In genomic region chrX:139784788-139785187, GRCh38 we compare ENCODE assay signal across 12 cellular contexts.
DNase-seq lines count a peak whose midpoint lies in the region; ATAC-seq and TF ChIP-seq lines count a peak whose summit lies in the region.
"Had no signal": no experiment of that assay in that cellular context is flagged by ENCODE, and none has a peak within 500 bp of the region (broad histone marks: within the 10 kb centered on the region; RNA-seq: fewer than 3 reads in every experiment).

No MANE protein-coding gene starts in this region.

- H3K4me1 Mint-ChIP-seq in stimulated activated naive B cell treated with anti-CD40 and anti-IgM and Interleukin-4, amounts not matched to agents 10 μg/mL and 1 μg/mL and 100 μg/mL, for 72 hours, result peaks cover 3 to 11% of the 10 kb centered on the region in 2 donors
- no peaks in the 10 kb centered on the region for H3K4me1 Mint-ChIP-seq in glutamatergic neuron (ENCODE audit: low read depth, unreplicated experiment)

- H3K9me3 ChIP-seq in tibial artery, result no peaks in the 10 kb centered on the region

- H3K4me3 ChIP-seq in tibial artery, result no peak overlapping the region

- no peaks in the 10 kb centered on the region for H3K4me1 ChIP-seq in tibial artery

- DNase-seq in stimulated activated naive B cell treated with anti-CD40 and anti-IgM and Interleukin-4, amounts not matched to agents 10 μg/mL and 1 μg/mL and 100 μg/mL, for 72 hours, result no peak
- no peak for DNase-seq in glutamatergic neuron
- no peak for DNase-seq in activated naive CD4-positive, alpha-beta T cell treated with Interleukin-2 at 50 U/mL for 16 hours
- DNase-seq in tibial artery, result no peak
- DNase-seq: activated naive CD4-positive, alpha-beta T cell treated with anti-CD3 and anti-CD28 coated beads, Interleukin-2, amount 50 U/mL, for 16 hours; kidney; naive thymus-derived CD4-positive, alpha-beta T cell; NCI-H1092 treated with DMSO at 0.1 percent for 48 hours; NCI-H82 had no signal

- no peaks in the 10 kb centered on the region for H3K9me3 Mint-ChIP-seq in stimulated activated naive B cell treated with anti-CD40 and anti-IgM and Interleukin-4, amounts not matched to agents 10 μg/mL and 1 μg/mL and 100 μg/mL, for 72 hours
- no peaks in the 10 kb centered on the region for H3K9me3 Mint-ChIP-seq in glutamatergic neuron (ENCODE audit: unreplicated experiment)

- H3K27me3 ChIP-seq in tibial artery, result no peaks in the 10 kb centered on the region

- ATAC-seq in GM19035 (IDR thresholded peaks at IDR 0.05; ENCODE audit: unreplicated experiment) (peak; percentile 99), GM21825 (IDR thresholded peaks at IDR 0.05; ENCODE audit: unreplicated experiment) (peak; percentile 85), HG03139 (IDR thresholded peaks at IDR 0.05; ENCODE audit: unreplicated experiment) (peak; percentile 79)
- peak; percentile 67 to 85 for ATAC-seq in stimulated activated naive B cell treated with anti-CD40 and anti-IgM and Interleukin-4, amounts not matched to agents 10 μg/mL and 1 μg/mL and 100 μg/mL, for 72 hours (replicated peaks)
- ATAC-seq: naive thymus-derived CD4-positive, alpha-beta T cell had no signal

- intact Hi-C loops in tibial artery (cut with DNase I; ENCODE audit: low total_unique reads), result no loop called here

- H3K27me3 Mint-ChIP-seq in stimulated activated naive B cell treated with anti-CD40 and anti-IgM and Interleukin-4, amounts not matched to agents 10 μg/mL and 1 μg/mL and 100 μg/mL, for 72 hours, result no peaks in the 10 kb centered on the region
- no peaks in the 10 kb centered on the region for H3K27me3 Mint-ChIP-seq in glutamatergic neuron (ENCODE audit: unreplicated experiment)
- H3K27me3 Mint-ChIP-seq: naive thymus-derived CD4-positive, alpha-beta T cell had no signal

- no peak overlapping the region for H3K27ac ChIP-seq in tibial artery

- peaks cover 0 to 25% (median 21%) of the 10 kb centered on the region in 3 donors for H3K36me3 ChIP-seq in tibial artery

- H3K27ac Mint-ChIP-seq in stimulated activated naive B cell treated with anti-CD40 and anti-IgM and Interleukin-4, amounts not matched to agents 10 μg/mL and 1 μg/mL and 100 μg/mL, for 72 hours, result no peak overlapping the region
- no peak overlapping the region for H3K27ac Mint-ChIP-seq in glutamatergic neuron (ENCODE audit: unreplicated experiment)

- peaks cover 13 to 20% of the 10 kb centered on the region in 2 donors for H3K36me3 Mint-ChIP-seq in stimulated activated naive B cell treated with anti-CD40 and anti-IgM and Interleukin-4, amounts not matched to agents 10 μg/mL and 1 μg/mL and 100 μg/mL, for 72 hours
- no peaks in the 10 kb centered on the region for H3K36me3 Mint-ChIP-seq in glutamatergic neuron (ENCODE audit: unreplicated experiment)

- TF ChIP-seq CTCF in glutamatergic neuron (IDR thresholded peaks at IDR 0.05; ENCODE audit: partially characterized antibody, unreplicated experiment) (no peak), tibial artery (IDR thresholded peaks at IDR 0.05) (no peak)

- no peak overlapping the region for H3K4me3 Mint-ChIP-seq in stimulated activated naive B cell treated with anti-CD40 and anti-IgM and Interleukin-4, amounts not matched to agents 10 μg/mL and 1 μg/mL and 100 μg/mL, for 72 hours
- H3K4me3 Mint-ChIP-seq in glutamatergic neuron (ENCODE audit: unreplicated experiment), result no peak overlapping the region
- H3K4me3 Mint-ChIP-seq: naive thymus-derived CD4-positive, alpha-beta T cell had no signal
